Comparison of ENCODE assay signal across 8 cellular contexts in genomic region chr17:64145751-64146417, GRCh38. TPM values are rescaled to one million over a fixed set of nuclear protein-coding genes. Genes with fewer than 3 reads are reported as not detected.
DNase-seq lines count a peak whose midpoint lies in the region; ATAC-seq, FAIRE-seq and TF ChIP-seq lines count a peak whose summit lies in the region.

No MANE protein-coding gene starts in this region.

- H3K36me3 ChIP-seq in brain microvascular endothelial cell (replicated peaks) (peaks cover 5% of the 10 kb centered on the region), gastrocnemius medialis (no peaks in the 10 kb centered on the region)

- H3K9me3 ChIP-seq in A549 = no peaks in the 10 kb centered on the region
- H3K9me3 ChIP-seq in gastrocnemius medialis = no peaks in the 10 kb centered on the region

- peak; percentile 99 to 100 for DNase-seq in A549 (ENCODE audit: low read depth in 1 of 2, low spot score in 1 of 2)
- peak; percentile 81 for DNase-seq in NCI-H2107 (lab: John Stamatoyannopoulos, UW)
- DNase-seq in brain microvascular endothelial cell = peak; percentile 99
- DNase-seq in gastrocnemius medialis = peak; percentile 99

- no peak for TF ChIP-seq EP300 in A549 (IDR thresholded peaks at IDR 0.05)

- in situ Hi-C loops in brain microvascular endothelial cell (cut with HindIII; ENCODE audit: low pct_ligation_motif_present, low sequenced_read_pairs) (no loop called here), gastrocnemius medialis (cut with MboI; ENCODE audit: low sequenced_read_pairs in 4 of 4) (loop anchor here (5.0 to 25.0 kb wide), 5 partner anchors 129 to 234 kb away; partner anchors contain the start of genes CSHL1 (in 3 of the 4) and GH1 (in 3 of the 4))

- TF ChIP-seq POLR2A in A549 (IDR thresholded peaks at IDR 0.05; ENCODE audit: low read length) (peak; percentile 97), gastrocnemius medialis (IDR thresholded peaks at IDR 0.05) (peak; percentile 99 to 100)

- FAIRE-seq in A549 (lab: Jason Lieb, UNC) (peak; percentile 95), TTC549 (lab: Jason Lieb, UNC) (peak; percentile 86)

- H3K27me3 ChIP-seq in brain microvascular endothelial cell (replicated peaks) = no peaks in the 10 kb centered on the region
- no peaks in the 10 kb centered on the region for H3K27me3 ChIP-seq in gastrocnemius medialis

- H3K4me3 ChIP-seq in A549 (peak overlapping the region; percentile 73), brain microvascular endothelial cell (ENCODE audit: low read depth, low read length) (peak overlapping the region; percentile 86), iPS-11a (ENCODE audit: low read depth, low read length) (peak overlapping the region; percentile 83), gastrocnemius medialis (peak overlapping the region; percentile 80 to 95 (median 88))

- TF ChIP-seq CTCF in A549 (IDR thresholded peaks at IDR 0.05) = no peak
- no peak for TF ChIP-seq CTCF in brain microvascular endothelial cell (IDR thresholded peaks at IDR 0.05; ENCODE audit: low read depth, low read length, missing control alignments)
- peak in 1 of 5 experiments; percentile 15 for TF ChIP-seq CTCF in gastrocnemius medialis (IDR thresholded peaks at IDR 0.05 in 4 of 5, conservative IDR thresholded peaks at IDR 0.05 in 1 of 5)

- TF ChIP-seq RAD21 in A549 (conservative IDR thresholded peaks at IDR 0.05 in 1 of 2, IDR thresholded peaks at IDR 0.05 in 1 of 2) = no peak

- intact Hi-C loops in gastrocnemius medialis (cut with DNase I; ENCODE audit: low total_unique reads) = loop anchor here (1.0 to 10.0 kb wide), 7 partner anchors 16 to 909 kb away; partner anchors contain the start of genes CEP95, DDX5, ERN1 and GNA13

- peaks cover 27% of the 10 kb centered on the region; the same call in 2 of the 3 replicates for H3K4me1 ChIP-seq in A549
- peaks cover 31 to 47% of the 10 kb centered on the region in 2 donors for H3K4me1 ChIP-seq in gastrocnemius medialis

- peak overlapping the region; percentile 93 to 98 for H3K27ac ChIP-seq in A549
- peak overlapping the region; percentile 88 for H3K27ac ChIP-seq in brain microvascular endothelial cell
- peak overlapping the region; percentile 98 to 99 (median 98) for H3K27ac ChIP-seq in gastrocnemius medialis

- CTCF ChIA-PET in A549 (lab: Yijun Ruan, JAX) = interaction anchor here (0.8 to 9.5 kb wide), 6 partner anchors 14 to 139 kb away, joined by 3 to 105 read pairs (median 6); partner anchors contain the start of genes ERN1 and ICAM2

- POLR2A ChIA-PET in A549 (lab: Yijun Ruan, JAX) = interaction anchor here (0.6 to 2.8 kb wide), 70 partner anchors 8 to 610 kb away, joined by 3 to 40 read pairs (median 4); partner anchors contain the start of genes CCDC47, CEP95, DDX42 and ERN1

- peak overlapping the region; percentile 96 for H3K4me2 ChIP-seq in A549

- WGBS in A549 (ENCODE audit: missing lambda C conversion rate) = 2% methylated on average over 47 of the region's 51 CpGs

- ATAC-seq in A549 (peak; percentile 80 to 92), GM18858 (IDR thresholded peaks at IDR 0.05; ENCODE audit: unreplicated experiment) (peak; percentile 92), HG03064 (IDR thresholded peaks at IDR 0.05; ENCODE audit: low read depth, unreplicated experiment) (peak; percentile 96), gastrocnemius medialis (peak; percentile 87 to 92)

TF ChIP-seq in A549, 52 proteins besides CTCF, POLR2A, EP300 and RAD21 (continues in another document):
- no peak for TF ChIP-seq CHD4 (IDR thresholded peaks at IDR 0.05; ENCODE audit: borderline replicate concordance)
- TF ChIP-seq JUNB (IDR thresholded peaks at IDR 0.05) = no peak
- no peak; the same call in 1 of the 2 replicates for TF ChIP-seq HOXB5 (CRISPR knock-in tag; IDR thresholded peaks at IDR 0.05)
- TF ChIP-seq MAFK (IDR thresholded peaks at IDR 0.05; ENCODE audit: partially characterized antibody) = no peak
- no peak for TF ChIP-seq CHD2 (IDR thresholded peaks at IDR 0.05; ENCODE audit: low read length, partially characterized antibody)
- TF ChIP-seq ZC3H11A (IDR thresholded peaks at IDR 0.05) = no peak
- no peak for TF ChIP-seq RNF2 (IDR thresholded peaks at IDR 0.05; ENCODE audit: borderline replicate concordance, low read depth)
- TF ChIP-seq POLR2AphosphoS2 (conservative IDR thresholded peaks at IDR 0.05; ENCODE audit: low read length) = no peak
- peak; percentile 99 to 100 for TF ChIP-seq JUN (IDR thresholded peaks at IDR 0.05)
- TF ChIP-seq NFE2L2 (conservative IDR thresholded peaks at IDR 0.05; ENCODE audit: low read length) = no peak; the same call in 1 of the 2 replicates
- TF ChIP-seq NR3C1 (IDR thresholded peaks at IDR 0.05) = no peak
- no peak; the same call in 2 of the 3 replicates for TF ChIP-seq SMC3 (IDR thresholded peaks at IDR 0.05)
- TF ChIP-seq, protein P1, sequence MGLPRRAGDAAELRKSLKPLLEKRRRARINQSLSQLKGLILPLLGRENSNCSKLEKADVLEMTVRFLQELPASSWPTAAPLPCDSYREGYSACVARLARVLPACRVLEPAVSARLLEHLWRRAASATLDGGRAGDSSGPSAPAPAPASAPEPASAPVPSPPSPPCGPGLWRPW (IDR thresholded peaks at IDR 0.05) = no peak
- TF ChIP-seq, protein P2, sequence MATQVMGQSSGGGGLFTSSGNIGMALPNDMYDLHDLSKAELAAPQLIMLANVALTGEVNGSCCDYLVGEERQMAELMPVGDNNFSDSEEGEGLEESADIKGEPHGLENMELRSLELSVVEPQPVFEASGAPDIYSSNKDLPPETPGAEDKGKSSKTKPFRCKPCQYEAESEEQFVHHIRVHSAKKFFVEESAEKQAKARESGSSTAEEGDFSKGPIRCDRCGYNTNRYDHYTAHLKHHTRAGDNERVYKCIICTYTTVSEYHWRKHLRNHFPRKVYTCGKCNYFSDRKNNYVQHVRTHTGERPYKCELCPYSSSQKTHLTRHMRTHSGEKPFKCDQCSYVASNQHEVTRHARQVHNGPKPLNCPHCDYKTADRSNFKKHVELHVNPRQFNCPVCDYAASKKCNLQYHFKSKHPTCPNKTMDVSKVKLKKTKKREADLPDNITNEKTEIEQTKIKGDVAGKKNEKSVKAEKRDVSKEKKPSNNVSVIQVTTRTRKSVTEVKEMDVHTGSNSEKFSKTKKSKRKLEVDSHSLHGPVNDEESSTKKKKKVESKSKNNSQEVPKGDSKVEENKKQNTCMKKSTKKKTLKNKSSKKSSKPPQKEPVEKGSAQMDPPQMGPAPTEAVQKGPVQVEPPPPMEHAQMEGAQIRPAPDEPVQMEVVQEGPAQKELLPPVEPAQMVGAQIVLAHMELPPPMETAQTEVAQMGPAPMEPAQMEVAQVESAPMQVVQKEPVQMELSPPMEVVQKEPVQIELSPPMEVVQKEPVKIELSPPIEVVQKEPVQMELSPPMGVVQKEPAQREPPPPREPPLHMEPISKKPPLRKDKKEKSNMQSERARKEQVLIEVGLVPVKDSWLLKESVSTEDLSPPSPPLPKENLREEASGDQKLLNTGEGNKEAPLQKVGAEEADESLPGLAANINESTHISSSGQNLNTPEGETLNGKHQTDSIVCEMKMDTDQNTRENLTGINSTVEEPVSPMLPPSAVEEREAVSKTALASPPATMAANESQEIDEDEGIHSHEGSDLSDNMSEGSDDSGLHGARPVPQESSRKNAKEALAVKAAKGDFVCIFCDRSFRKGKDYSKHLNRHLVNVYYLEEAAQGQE (IDR thresholded peaks at IDR 0.05) = peak; percentile 65; the same call in 1 of the 2 replicates
- TF ChIP-seq, protein P3, sequence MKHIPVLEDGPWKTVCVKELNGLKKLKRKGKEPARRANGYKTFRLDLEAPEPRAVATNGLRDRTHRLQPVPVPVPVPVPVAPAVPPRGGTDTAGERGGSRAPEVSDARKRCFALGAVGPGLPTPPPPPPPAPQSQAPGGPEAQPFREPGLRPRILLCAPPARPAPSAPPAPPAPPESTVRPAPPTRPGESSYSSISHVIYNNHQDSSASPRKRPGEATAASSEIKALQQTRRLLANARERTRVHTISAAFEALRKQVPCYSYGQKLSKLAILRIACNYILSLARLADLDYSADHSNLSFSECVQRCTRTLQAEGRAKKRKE (CRISPR knock-in tag; IDR thresholded peaks at IDR 0.05; ENCODE audit: low read depth) = peak; percentile 10; the same call in 1 of the 2 replicates
- TF ChIP-seq, protein P4, sequence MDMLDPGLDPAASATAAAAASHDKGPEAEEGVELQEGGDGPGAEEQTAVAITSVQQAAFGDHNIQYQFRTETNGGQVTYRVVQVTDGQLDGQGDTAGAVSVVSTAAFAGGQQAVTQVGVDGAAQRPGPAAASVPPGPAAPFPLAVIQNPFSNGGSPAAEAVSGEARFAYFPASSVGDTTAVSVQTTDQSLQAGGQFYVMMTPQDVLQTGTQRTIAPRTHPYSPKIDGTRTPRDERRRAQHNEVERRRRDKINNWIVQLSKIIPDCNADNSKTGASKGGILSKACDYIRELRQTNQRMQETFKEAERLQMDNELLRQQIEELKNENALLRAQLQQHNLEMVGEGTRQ (IDR thresholded peaks at IDR 0.05) = peak; percentile 99
- no peak for TF ChIP-seq KDM5A (IDR thresholded peaks at IDR 0.05)
- TF ChIP-seq KDM1A (IDR thresholded peaks at IDR 0.05; ENCODE audit: low read depth) = no peak
- no peak; the same call in 1 of the 2 replicates for TF ChIP-seq EHF (CRISPR knock-in tag; IDR thresholded peaks at IDR 0.05)
- TF ChIP-seq, protein P5, sequence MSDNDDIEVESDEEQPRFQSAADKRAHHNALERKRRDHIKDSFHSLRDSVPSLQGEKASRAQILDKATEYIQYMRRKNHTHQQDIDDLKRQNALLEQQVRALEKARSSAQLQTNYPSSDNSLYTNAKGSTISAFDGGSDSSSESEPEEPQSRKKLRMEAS (IDR thresholded peaks at IDR 0.05) = peak; percentile 98
- peak; percentile 89 for TF ChIP-seq TFCP2L1 (CRISPR knock-in tag; IDR thresholded peaks at IDR 0.05)
- TF ChIP-seq MYC (IDR thresholded peaks at IDR 0.05; ENCODE audit: borderline replicate concordance, low read length) = peak; percentile 91
- TF ChIP-seq, protein P6, sequence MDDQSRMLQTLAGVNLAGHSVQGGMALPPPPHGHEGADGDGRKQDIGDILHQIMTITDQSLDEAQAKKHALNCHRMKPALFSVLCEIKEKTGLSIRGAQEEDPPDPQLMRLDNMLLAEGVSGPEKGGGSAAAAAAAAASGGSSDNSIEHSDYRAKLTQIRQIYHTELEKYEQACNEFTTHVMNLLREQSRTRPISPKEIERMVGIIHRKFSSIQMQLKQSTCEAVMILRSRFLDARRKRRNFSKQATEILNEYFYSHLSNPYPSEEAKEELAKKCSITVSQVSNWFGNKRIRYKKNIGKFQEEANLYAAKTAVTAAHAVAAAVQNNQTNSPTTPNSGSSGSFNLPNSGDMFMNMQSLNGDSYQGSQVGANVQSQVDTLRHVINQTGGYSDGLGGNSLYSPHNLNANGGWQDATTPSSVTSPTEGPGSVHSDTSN (IDR thresholded peaks at IDR 0.05) = peak; percentile 83

RNA-seq across cellular contexts. Expression of gene ERN1, which starts 15.9 kb away (rescaled TPM):
- polyA plus RNA-seq in A549 (2011; rRNA removed) = 19.8 and 23.3 TPM in 2 replicates
- polyA plus RNA-seq in A549 (2012; cell fraction: cytosol; rRNA removed) = 4.5 and 4.6 TPM in 2 replicates
- 7.3 and 8.1 TPM in 2 replicates for polyA plus RNA-seq in A549 (2012; cell fraction: nucleus; rRNA removed)
- polyA plus RNA-seq in A549 (2017; fragmentation: RNase III; extraction: RNeasy Plus Mini Kit Qiagen cat#74134 plus additional on column Dnase treatment) = 3.5 to 4.1 TPM (median 3.7 TPM) in 3 replicates
- polyA minus RNA-seq in A549 (2011; rRNA and poly(A)+ RNA removed) = 39.3 and 44.8 TPM in 2 replicates
- total RNA-seq in gastrocnemius medialis = 10 to 100 TPM in 3 of 4 donors, 1 to 10 TPM in 1; 9.7 to 27.5 (median 13.8) TPM

Comparison
In these comparisons a context has a peak if more than half of its experiments do, and no peak if none do; other contexts are left out.
1. Peak in every context shown above with its lines: DNase-seq, ATAC-seq, H3K4me3 ChIP-seq and H3K27ac ChIP-seq.